ENCODE assay signal across 7 cellular contexts in the genomic region with DNA sequence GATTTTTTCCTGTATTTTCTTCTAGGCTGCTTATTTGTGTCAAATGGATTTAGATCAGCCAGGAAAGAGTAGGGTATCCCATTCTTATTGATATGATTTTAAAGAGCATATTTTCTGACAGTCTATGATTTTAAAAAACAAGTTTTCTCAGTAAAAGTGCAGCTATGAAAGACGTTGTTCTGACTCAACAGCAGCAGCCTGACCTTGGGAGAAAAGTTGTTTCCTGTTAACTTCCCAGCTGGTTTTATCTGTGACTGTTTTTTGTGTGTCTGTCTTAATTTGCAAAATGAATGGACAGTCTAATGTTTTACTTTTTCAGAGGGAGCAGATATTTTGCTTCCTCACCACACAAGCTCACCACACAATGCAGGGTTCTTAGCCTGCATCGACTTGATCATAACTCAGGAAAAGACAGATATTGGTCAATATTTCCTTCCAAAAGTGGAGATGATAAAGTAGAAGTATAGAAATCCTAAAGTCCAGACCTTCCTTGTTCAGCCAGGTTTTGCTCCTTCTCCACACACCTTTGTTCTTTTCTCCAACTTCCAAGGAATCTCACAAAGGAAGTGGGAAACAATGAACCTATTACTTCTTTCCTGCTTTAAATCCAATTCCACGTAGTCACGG. TPM values are rescaled to one million over a fixed set of nuclear protein-coding genes. Genes with fewer than 3 reads are reported as not detected.
DNase-seq lines count a peak whose midpoint lies in the region; ATAC-seq and TF ChIP-seq lines count a peak whose summit lies in the region.

No MANE protein-coding gene starts in this region.

- H3K4me2 ChIP-seq in GM23248 (ENCODE audit: unreplicated experiment), result peak overlapping the region; percentile 91
- H3K4me2 ChIP-seq in fibroblast of lung (ENCODE audit: extremely low read depth, insufficient read depth, low read length), result peak overlapping the region; percentile 98

- H3K4me3 ChIP-seq in GM23248 (peak overlapping the region; percentile 72), SJSA1 (peak overlapping the region; percentile 79), fibroblast of lung (replicated peaks in 1 of 4; ENCODE audit: control extremely low read depth in 1 of 4, insufficient read depth in 1 of 4, low read depth in 3 of 4, low read length in 4 of 4) (peak overlapping the region; percentile 69 to 85 (median 76))

- peak overlapping the region; percentile 92 for H3K4me3 Mint-ChIP-seq in progenitor cell of endocrine pancreas (ENCODE audit: low read depth)

- no peaks in the 10 kb centered on the region for H3K9me3 Mint-ChIP-seq in progenitor cell of endocrine pancreas (ENCODE audit: low read depth)

- H3K27ac Mint-ChIP-seq in progenitor cell of endocrine pancreas, result peak overlapping the region; percentile 98

- H2AFZ ChIP-seq in GM23248 (peak overlapping the region; percentile 83), fibroblast of lung (ENCODE audit: low read length) (peak overlapping the region; percentile 97)

- no peaks in the 10 kb centered on the region for H3K9me2 ChIP-seq in GM23248 (ENCODE audit: insufficient read depth)

- H3K4me1 ChIP-seq in GM23248 (ENCODE audit: insufficient read depth), result peaks cover 26% of the 10 kb centered on the region
- peaks cover 10% of the 10 kb centered on the region for H3K4me1 ChIP-seq in SJSA1 (replicated peaks)
- peaks cover 6% of the 10 kb centered on the region for H3K4me1 ChIP-seq in fibroblast of lung (ENCODE audit: control insufficient read depth, extremely low read depth, insufficient read depth, low read length)

- H3K27me3 Mint-ChIP-seq in progenitor cell of endocrine pancreas, result no peaks in the 10 kb centered on the region

- H3K27ac ChIP-seq in GM23248 (peak overlapping the region; percentile 95), SJSA1 (peak overlapping the region; percentile 84), fibroblast of lung (ENCODE audit: insufficient read depth, low read length) (peak overlapping the region; percentile 96)

- TF ChIP-seq CTCF in fibroblast of lung (conservative IDR thresholded peaks at IDR 0.05 in 1 of 2, IDR thresholded peaks at IDR 0.05 in 1 of 2; ENCODE audit: low read depth in 1 of 2, low read length in 2 of 2) (no peak), progenitor cell of endocrine pancreas (IDR thresholded peaks at IDR 0.05; ENCODE audit: unreplicated experiment) (no peak)

- H3K9ac ChIP-seq in GM23248 (peak overlapping the region; percentile 92), fibroblast of lung (ENCODE audit: insufficient read depth, low read length) (peak overlapping the region; percentile 92)

- H3K4me1 Mint-ChIP-seq in progenitor cell of endocrine pancreas (ENCODE audit: low read depth), result peaks cover 19% of the 10 kb centered on the region

- H3K36me3 Mint-ChIP-seq in progenitor cell of endocrine pancreas (ENCODE audit: insufficient read depth), result peaks cover 9% of the 10 kb centered on the region

- H3K27me3 ChIP-seq in GM23248 (replicated peaks; ENCODE audit: insufficient read depth) (no peaks in the 10 kb centered on the region), SJSA1 (replicated peaks) (0 out of 2 replicates have a peak, but pooled peaks cover 3% of the 10 kb centered on the region), fibroblast of lung (ENCODE audit: control insufficient read depth, insufficient read depth, low read length) (no peaks in the 10 kb centered on the region)

- H3K79me2 ChIP-seq in GM23248 (ENCODE audit: insufficient read depth), result peaks cover 30% of the 10 kb centered on the region
- H3K79me2 ChIP-seq in fibroblast of lung (ENCODE audit: control insufficient read depth, insufficient read depth, low read length), result peaks cover 16% of the 10 kb centered on the region

- in situ Hi-C loops in GM23248 (cut with MboI), result no loop called here

- WGBS in GM23248 (ENCODE audit: low coverage in 1 of 2, low lambda C conversion rate in 2 of 2, missing lambda C conversion rate in 2 of 2), 2 experiments, result 2% methylated on average over 4 of the region's 4 CpGs

- H3K36me3 ChIP-seq in GM23248 (ENCODE audit: low read depth) (peaks cover 14% of the 10 kb centered on the region; the same call in 1 of the 2 replicates), SJSA1 (peaks cover 15% of the 10 kb centered on the region), fibroblast of lung (ENCODE audit: control insufficient read depth, insufficient read depth, low read length) (no peaks in the 10 kb centered on the region)

- DNase-seq in GM23248 (peak; percentile 68), SJSA1 (ENCODE audit: low read depth in 1 of 2, low spot score in 2 of 2) (no peak), fibroblast of lung (ENCODE audit: low read depth in 2 of 2) (peak; percentile 50 to 54), progenitor cell of endocrine pancreas (ENCODE audit: low spot score, unreplicated experiment) (no peak), DMS79 (lab: John Stamatoyannopoulos, UW) (no peak), NCI-H510A (lab: John Stamatoyannopoulos, UW) (no peak)

- no peak for ATAC-seq in GM19452 (IDR thresholded peaks at IDR 0.05; ENCODE audit: unreplicated experiment)

- peaks cover 26% of the 10 kb centered on the region for H3F3A ChIP-seq in GM23248 (ENCODE audit: insufficient read depth)

- H4K20me1 ChIP-seq in GM23248 (ENCODE audit: insufficient read depth) (no peaks in the 10 kb centered on the region), fibroblast of lung (ENCODE audit: control insufficient read depth, extremely low read depth, insufficient read depth, low read length) (no peaks in the 10 kb centered on the region)

- H3K9me3 ChIP-seq in GM23248 (ENCODE audit: low read depth) (no peaks in the 10 kb centered on the region), SJSA1 (replicated peaks) (no peaks in the 10 kb centered on the region), fibroblast of lung (ENCODE audit: control insufficient read depth, insufficient read depth, low read depth, low read length) (no peaks in the 10 kb centered on the region)

RNA-seq across cellular contexts. Expression of gene MTHFD2L, which starts 0.7 kb away (rescaled TPM):
- total RNA-seq in GM23248 (2014; rRNA removed; shearing (Covaris generic)), result 6.3 and 10.7 TPM in 2 replicates
- polyA plus RNA-seq in GM23248 (2016; fragmentation: Nextera tagmentation; extraction: Ambion mirVana) (7.9 and 9.0 TPM in 2 replicates), fibroblast of lung (4.4 and 5.2 TPM in 2 replicates)
- total RNA-seq in SJSA1 (2014; rRNA removed; shearing (Covaris generic)), result 3.8 and 8.4 TPM in 2 replicates
- total RNA-seq in fibroblast of lung (12.1 and 13.0 TPM in 2 replicates), progenitor cell of endocrine pancreas (21.1 and 23.3 TPM in 2 replicates)
- polyA plus RNA-seq in fibroblast of lung (2012), result 3.0 and 5.1 TPM in 2 replicates
- 0.15 and 0.55 TPM in 2 replicates for polyA minus RNA-seq in fibroblast of lung (ENCODE audit: low replicate concordance)

RNA-seq across cellular contexts. Expression of gene CXCL2, which starts 58.2 kb away (rescaled TPM):
- total RNA-seq in GM23248 (2014; rRNA removed; shearing (Covaris generic)), result 2.4 and 6.7 TPM in 2 replicates
- polyA plus RNA-seq in GM23248 (2016; fragmentation: Nextera tagmentation; extraction: Ambion mirVana) (6.0 TPM in 2 replicates), fibroblast of lung (0.25 and 2.1 TPM in 2 replicates)
- total RNA-seq in SJSA1 (2014; rRNA removed; shearing (Covaris generic)), result 0.16 TPM in 1 of 2 replicates, not detected in the other
- total RNA-seq in fibroblast of lung (2.8 and 4.4 TPM in 2 replicates), progenitor cell of endocrine pancreas (0.50 and 0.78 TPM in 2 replicates)
- polyA plus RNA-seq in fibroblast of lung (2012), result 0.17 and 2.6 TPM in 2 replicates
- polyA minus RNA-seq in fibroblast of lung (ENCODE audit: low replicate concordance), result not detected in 2 replicates

Comparison
In these comparisons a context has a peak if more than half of its experiments do, and no peak if none do; other contexts are left out.
1. DNase-seq: peak in GM23248 (single experiment) and fibroblast of lung (2 of 2); none in SJSA1 (0 of 2), progenitor cell of endocrine pancreas (single experiment), DMS79 (single experiment) and NCI-H510A (single experiment).
2. Peak in every context shown above with its lines, with median percentiles within 50 percentile points of each other: H3K27ac ChIP-seq and H3K4me3 ChIP-seq.